ENCODE assay signal across 8 cellular contexts in genomic region chr5:159412284-159413046, GRCh38.
A peak's percentile ranks its signal among the peaks of the same experiment; 100 is the strongest.
DNase-seq lines count a peak whose midpoint lies in the region; ATAC-seq and TF ChIP-seq lines count a peak whose summit lies in the region.

No MANE protein-coding gene starts in this region.

- peak; percentile 78 for DNase-seq in SKM-1 (lab: John Stamatoyannopoulos, UW; ENCODE audit: unreplicated experiment)
- DNase-seq in activated naive CD4-positive, alpha-beta T cell treated with anti-CD3 and anti-CD28 coated beads, Interleukin-2, amount 50 U/mL, for 72 hours (ENCODE audit: low spot score in 2 of 2), result peak; percentile 47 to 69
- peak; percentile 62 for DNase-seq in stimulated activated CD4-positive, alpha-beta T cell treated with anti-CD3 and anti-CD28 coated beads, Interleukin-2, amount 100 ng/mL, for 24 hours
- no peak for DNase-seq in PC-9
- DNase-seq in inferior parietal cortex (ENCODE audit: extremely low spot score), result no peak
- no peak for DNase-seq in NCI-H345 (lab: John Stamatoyannopoulos, UW)

- intact Hi-C loops in PC-9 (cut with micrococcal nuclease; ENCODE audit: unreplicated experiment), result no loop called here

- no peaks in the 10 kb centered on the region for H3K79me2 ChIP-seq in PC-9 (ENCODE audit: low read depth)

- H3K4me2 ChIP-seq in PC-9, result no peak overlapping the region

- H4K20me1 ChIP-seq in PC-9 (ENCODE audit: insufficient read depth), result no peaks in the 10 kb centered on the region

- no peak overlapping the region for H3K4me3 ChIP-seq in PC-9

- no peaks in the 10 kb centered on the region for H3K9me2 ChIP-seq in PC-9 (ENCODE audit: insufficient read depth)

- no peaks in the 10 kb centered on the region for H3K4me1 ChIP-seq in PC-9 (replicated peaks; ENCODE audit: insufficient read depth)

- no TSS peak for BruUV-seq in PC-9 (replicated peaks; lab: Mats Ljungman, UMichigan)

- H3K27ac ChIP-seq in PC-9, result no peak overlapping the region

- H3K9me3 ChIP-seq in PC-9 (ENCODE audit: insufficient read depth, low read depth), result no peaks in the 10 kb centered on the region

- TF ChIP-seq CTCF in PC-9 (conservative IDR thresholded peaks at IDR 0.05), result no peak

- no peaks in the 10 kb centered on the region for H3K36me3 ChIP-seq in PC-9 (ENCODE audit: low read depth)

- CTCF ChIA-PET in PC-9 (lab: Charles Lee), result no interaction called here

- H2AFZ ChIP-seq in PC-9, result no peak overlapping the region

- no peaks in the 10 kb centered on the region for H3F3A ChIP-seq in PC-9 (ENCODE audit: insufficient read depth, low read depth)

- no peaks in the 10 kb centered on the region for H3K9me3 Mint-ChIP-seq in activated naive CD4-positive, alpha-beta T cell treated with anti-CD3 and anti-CD28 coated beads, Interleukin-2, amount 50 U/mL, for 72 hours

- ATAC-seq in GM18508 (IDR thresholded peaks at IDR 0.05; ENCODE audit: insufficient read depth, unreplicated experiment) (peak; percentile 52), HG02885 (IDR thresholded peaks at IDR 0.05; ENCODE audit: poor library complexity, unreplicated experiment) (peak; percentile 55)
- ATAC-seq in activated naive CD4-positive, alpha-beta T cell treated with anti-CD3 and anti-CD28 coated beads, Interleukin-2, amount 50 U/mL, for 72 hours, result peak; percentile 78 to 88

- H3K27me3 ChIP-seq in PC-9 (ENCODE audit: insufficient read depth, low read depth), result no peaks in the 10 kb centered on the region

- no peaks in the 10 kb centered on the region for H3K36me3 Mint-ChIP-seq in activated naive CD4-positive, alpha-beta T cell treated with anti-CD3 and anti-CD28 coated beads, Interleukin-2, amount 50 U/mL, for 72 hours

- H3K27ac Mint-ChIP-seq in activated naive CD4-positive, alpha-beta T cell treated with anti-CD3 and anti-CD28 coated beads, Interleukin-2, amount 50 U/mL, for 72 hours, result peak overlapping the region in 1 of 2 donors; percentile 10

- POLR2A ChIA-PET in PC-9 (lab: Charles Lee; ENCODE audit: unreplicated experiment), result interaction anchor here (0.7 kb wide), 1 partner anchor 10 kb away, joined by 4 read pairs; no protein-coding TSS in a partner anchor

Comparison
In these comparisons a context has a peak if more than half of its experiments do, and no peak if none do; other contexts are left out.
1. DNase-seq: peak in SKM-1 (single experiment), activated naive CD4-positive, alpha-beta T cell treated with anti-CD3 and anti-CD28 coated beads, Interleukin-2, amount 50 U/mL, for 72 hours (2 of 2) and stimulated activated CD4-positive, alpha-beta T cell treated with anti-CD3 and anti-CD28 coated beads, Interleukin-2, amount 100 ng/mL, for 24 hours (2 of 2); none in PC-9 (0 of 2), inferior parietal cortex (single experiment) and NCI-H345 (single experiment).
2. Peak in every context shown above with its lines, with median percentiles within 50 percentile points of each other: ATAC-seq.